ENCODE assay signal across 1 cellular context in genomic region chr20:13418263-13419229, GRCh38.
TF ChIP-seq lines count a peak whose summit lies in the region.

No MANE protein-coding gene starts in this region.

TF ChIP-seq in A549, 52 proteins besides CTCF, POLR2A, EP300 and RAD21 (continued from another document):
- no peak for TF ChIP-seq USF2 (IDR thresholded peaks at IDR 0.05)
- TF ChIP-seq PHF8 (IDR thresholded peaks at IDR 0.05; ENCODE audit: borderline replicate concordance, low read depth), result no peak
TF ChIP-seq in A549: peak in this region for 0.
